In the genomic region with DNA sequence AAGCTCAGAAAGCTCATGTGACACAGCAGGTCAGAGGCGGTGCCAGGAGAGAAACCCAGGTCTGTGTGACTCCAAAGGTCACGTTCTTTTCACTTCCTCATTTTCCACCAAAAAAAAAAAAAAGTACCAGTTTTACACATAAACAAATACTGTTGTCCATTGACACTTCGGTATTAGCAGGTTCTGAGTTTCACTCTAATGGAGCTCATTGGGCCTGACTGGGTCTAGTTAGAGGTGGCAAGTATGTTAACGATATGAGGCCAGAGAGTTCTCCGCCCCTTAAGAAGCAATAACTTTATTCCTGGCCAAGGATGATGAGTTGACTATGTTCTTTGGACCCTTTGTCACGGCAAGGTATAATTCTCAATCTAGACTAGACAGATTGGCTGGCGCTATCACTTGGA, we compare ENCODE assay signal across 9 cellular contexts. TPM values are rescaled to one million over a fixed set of nuclear protein-coding genes. Genes with fewer than 3 reads are reported as not detected.
A peak's percentile ranks its signal among the peaks of the same experiment; 100 is the strongest.
DNase-seq lines count a peak whose midpoint lies in the region; ATAC-seq and TF ChIP-seq lines count a peak whose summit lies in the region.
"Had no signal": no experiment of that assay in that cellular context is flagged by ENCODE, and none has a peak within 500 bp of the region (broad histone marks: within the 10 kb centered on the region; RNA-seq: fewer than 3 reads in every experiment).

No MANE protein-coding gene starts in this region.

- in situ Hi-C loops in GM13976 (cut with MboI; ENCODE audit: low sequenced_read_pairs, unreplicated experiment): no loop called here

- no peak overlapping the region for H3K27ac Mint-ChIP-seq in effector memory CD8-positive, alpha-beta T cell
- H3K27ac Mint-ChIP-seq: activated T-cell treated with anti-CD3 and anti-CD28 coated beads, Interleukin-2, amount 50 U/mL, for 72 hours had no signal

- TF ChIP-seq CTCF in GM13976 (IDR thresholded peaks at IDR 0.05; ENCODE audit: borderline replicate concordance, control extremely low read depth, extremely low read depth, insufficient read depth, missing control alignments): no peak
- TF ChIP-seq CTCF in foreskin keratinocyte (conservative IDR thresholded peaks at IDR 0.05): no peak
- no peak for TF ChIP-seq CTCF in coronary artery (IDR thresholded peaks at IDR 0.05)

- no peaks in the 10 kb centered on the region for H3K4me1 ChIP-seq in foreskin keratinocyte

- DNase-seq in GM13976 (ENCODE audit: low spot score): peak; percentile 59
- no peak for DNase-seq in effector memory CD8-positive, alpha-beta T cell
- DNase-seq in foreskin keratinocyte: no peak
- no peak for DNase-seq in DMS114 treated with DMSO at 0.1 percent for 48 hours (lab: John Stamatoyannopoulos, UW; ENCODE audit: unreplicated experiment)
- DNase-seq in coronary artery (ENCODE audit: low spot score): no peak
- DNase-seq in posterior vena cava (ENCODE audit: low spot score): no peak
- DNase-seq: activated T-cell treated with anti-CD3 and anti-CD28 coated beads, Interleukin-2, amount 50 U/mL, for 72 hours had no signal

- no peaks in the 10 kb centered on the region for H3K27me3 Mint-ChIP-seq in effector memory CD8-positive, alpha-beta T cell

- ATAC-seq in GM21528 (IDR thresholded peaks at IDR 0.05; ENCODE audit: low FRiP score, unreplicated experiment) (peak; percentile 91), HG03520 (IDR thresholded peaks at IDR 0.05; ENCODE audit: unreplicated experiment) (peak; percentile 90), foreskin keratinocyte (no peak)
- peak; percentile 41 for ATAC-seq in effector memory CD8-positive, alpha-beta T cell (replicated peaks)
- ATAC-seq: activated T-cell treated with anti-CD3 and anti-CD28 coated beads, Interleukin-2, amount 50 U/mL, for 72 hours had no signal

- H3K27ac ChIP-seq in foreskin keratinocyte (no peak overlapping the region), coronary artery (no peak overlapping the region)

- H3K36me3 Mint-ChIP-seq in effector memory CD8-positive, alpha-beta T cell (ENCODE audit: insufficient read depth): no peaks in the 10 kb centered on the region

- H3K4me1 Mint-ChIP-seq in effector memory CD8-positive, alpha-beta T cell (ENCODE audit: low read depth in 2 of 2): peaks cover 0 to 5% of the 10 kb centered on the region in 2 donors

- intact Hi-C loops in posterior vena cava (cut with DNase I): loop anchor here in 1 of 2 donors (10.0 kb wide), 1 partner anchor 1716 kb away; no protein-coding TSS in a partner anchor

- H3K9me3 Mint-ChIP-seq in effector memory CD8-positive, alpha-beta T cell: no peaks in the 10 kb centered on the region
- H3K9me3 Mint-ChIP-seq: activated T-cell treated with anti-CD3 and anti-CD28 coated beads, Interleukin-2, amount 50 U/mL, for 72 hours had no signal

- H3K4me3 ChIP-seq in coronary artery: no peak overlapping the region

- H3K27me3 ChIP-seq in foreskin keratinocyte: no peaks in the 10 kb centered on the region

- H3K4me3 Mint-ChIP-seq in effector memory CD8-positive, alpha-beta T cell: no peak overlapping the region
- H3K4me3 Mint-ChIP-seq: activated T-cell treated with anti-CD3 and anti-CD28 coated beads, Interleukin-2, amount 50 U/mL, for 72 hours had no signal

RNA-seq across cellular contexts. Expression of a gene that starts 30.0 kb away (rescaled TPM):
- total RNA-seq in foreskin keratinocyte (14.5 and 15.3 TPM in 2 replicates), posterior vena cava (10 to 100 TPM; 17.9 to 18.0 TPM)
- polyA plus RNA-seq in foreskin keratinocyte: 3.9 and 4.7 TPM in 2 replicates

RNA-seq across cellular contexts. Expression of a gene that starts 33.4 kb away (rescaled TPM):
- total RNA-seq in foreskin keratinocyte (237 and 245 TPM in 2 replicates), posterior vena cava (100 to 1,000 TPM; 303 to 370 TPM)
- polyA plus RNA-seq in foreskin keratinocyte: 313 and 327 TPM in 2 replicates
